Comparison of ENCODE assay signal across 27 cellular contexts in the genomic region with DNA sequence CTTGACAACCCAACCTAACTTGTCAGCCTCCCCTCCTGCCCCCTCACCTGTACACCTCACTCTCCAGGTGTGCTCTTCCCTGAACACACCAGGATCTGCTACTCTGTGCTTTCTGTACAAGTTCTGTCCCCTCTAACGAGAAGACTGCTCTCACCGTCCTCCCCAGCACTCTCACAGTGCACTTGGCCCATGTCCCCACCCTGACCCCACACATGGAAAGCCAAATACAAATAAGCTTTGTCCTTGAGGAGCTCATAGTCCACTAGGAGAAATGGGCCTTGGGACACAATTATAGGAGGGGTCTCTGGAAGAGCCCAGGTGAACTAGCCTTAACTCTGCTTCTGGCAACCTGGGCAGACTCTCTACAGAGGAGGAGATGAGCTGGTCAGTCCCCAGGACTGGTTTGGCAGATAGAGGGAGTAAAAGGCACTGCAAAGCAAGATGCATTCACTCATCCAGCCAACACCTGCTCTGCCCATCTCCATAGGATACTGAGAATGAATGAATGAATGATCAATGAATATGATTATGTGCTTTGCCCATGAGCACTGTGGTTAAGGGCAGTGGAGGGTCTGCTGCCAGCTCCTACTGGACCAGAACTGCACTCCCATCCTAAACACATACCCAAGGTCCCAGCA.
"Had no signal": no experiment of that assay in that cellular context is flagged by ENCODE, and none has a peak within 500 bp of the region (broad histone marks: within the 10 kb centered on the region; RNA-seq: fewer than 3 reads in every experiment).

No MANE protein-coding gene starts in this region.

- H3K27ac Mint-ChIP-seq: activated naive CD4-positive, alpha-beta T cell treated with anti-CD3 and anti-CD28 coated beads for 36 hours; natural killer cell treated with Interleukin-12 subunit alpha and Interleukin-12 subunit beta and Interleukin-15 and Interleukin-18, amount 100 ng/mL, for 72 hours; stimulated activated naive CD8-positive, alpha-beta T cell treated with anti-CD3 and anti-CD28 coated beads, Interleukin-15, Interleukin-2, amounts not matched to agents 100 ng/mL and 50 ng/mL, for 24 hours had no signal

- H3K4me1 ChIP-seq: esophagus muscularis mucosa, left ventricle myocardium inferior, vagina had no signal

- H3K27me3 ChIP-seq: esophagus muscularis mucosa, hepatocyte, neutrophil, vagina had no signal

- H3K4me3 ChIP-seq: esophagus muscularis mucosa, hepatocyte, left ventricle myocardium inferior, lung, mucosa of descending colon, skin epidermis, thoracic aorta, vagina had no signal

- H3K27ac ChIP-seq: esophagus muscularis mucosa, hepatocyte, left ventricle myocardium inferior, neutrophil, skin epidermis, thoracic aorta, vagina, VCaP had no signal

- ATAC-seq: activated CD4-positive, CD25-positive, alpha-beta regulatory T cell treated with anti-CD3 and anti-CD28 coated beads, Interleukin-2, amount 50 U/mL, for 24 hours; mucosa of descending colon; natural killer cell treated with Interleukin-12 subunit alpha and Interleukin-12 subunit beta and Interleukin-15 and Interleukin-18, amount 100 ng/mL, for 72 hours; sciatic nerve had no signal

- FAIRE-seq: astrocyte, frontal cortex had no signal

- H3K36me3 ChIP-seq: neutrophil had no signal

- H3K4me3 Mint-ChIP-seq: activated naive CD4-positive, alpha-beta T cell treated with anti-CD3 and anti-CD28 coated beads for 36 hours; natural killer cell treated with Interleukin-12 subunit alpha and Interleukin-12 subunit beta and Interleukin-15 and Interleukin-18, amount 100 ng/mL, for 72 hours; stimulated activated naive CD8-positive, alpha-beta T cell treated with anti-CD3 and anti-CD28 coated beads, Interleukin-15, Interleukin-2, amounts not matched to agents 100 ng/mL and 50 ng/mL, for 24 hours had no signal

- H3K9me3 Mint-ChIP-seq: activated naive CD4-positive, alpha-beta T cell treated with anti-CD3 and anti-CD28 coated beads for 36 hours; natural killer cell treated with Interleukin-12 subunit alpha and Interleukin-12 subunit beta and Interleukin-15 and Interleukin-18, amount 100 ng/mL, for 72 hours; stimulated activated naive CD8-positive, alpha-beta T cell treated with anti-CD3 and anti-CD28 coated beads, Interleukin-15, Interleukin-2, amounts not matched to agents 100 ng/mL and 50 ng/mL, for 24 hours had no signal

- H2AFZ ChIP-seq: hepatocyte had no signal

- H3K27me3 Mint-ChIP-seq: natural killer cell treated with Interleukin-12 subunit alpha and Interleukin-12 subunit beta and Interleukin-15 and Interleukin-18, amount 100 ng/mL, for 72 hours; stimulated activated naive CD8-positive, alpha-beta T cell treated with anti-CD3 and anti-CD28 coated beads, Interleukin-15, Interleukin-2, amounts not matched to agents 100 ng/mL and 50 ng/mL, for 24 hours had no signal

- H3K4me2 ChIP-seq: hepatocyte had no signal

- DNase-seq: activated CD4-positive, alpha-beta T cell treated with anti-CD3 and anti-CD28 coated beads for 48 hours; activated CD4-positive, alpha-beta T cell treated with anti-CD3 and anti-CD28 coated beads, Interleukin-2, amount 50 U/mL, for 48 hours; activated CD8-positive, alpha-beta memory T cell treated with anti-CD3 and anti-CD28 coated beads for 24 hours; activated effector memory CD4-positive, alpha-beta T cell treated with Interleukin-2 at 50 U/mL for 16 hours; activated naive CD4-positive, alpha-beta T cell treated with anti-CD3 and anti-CD28 coated beads for 36 hours; amniotic stem cell; central memory CD4-positive, alpha-beta T cell; islet precursor cell; left ventricle myocardium inferior; mucosa of descending colon; stimulated activated CD4-positive, alpha-beta T cell treated with anti-CD3 and anti-CD28 coated beads, Interleukin-12 subunit alpha, Interleukin-12 subunit beta, amount 100 ng/mL, for 4 hours; stimulated activated CD4-positive, alpha-beta T cell treated with anti-CD3 and anti-CD28 coated beads, Interleukin-4, amount 100 ng/mL, for 1 hour; trophoblast cell had no signal

- H3K36me3 Mint-ChIP-seq: natural killer cell treated with Interleukin-12 subunit alpha and Interleukin-12 subunit beta and Interleukin-15 and Interleukin-18, amount 100 ng/mL, for 72 hours had no signal
